In genomic region chr2:168961450-168962229, GRCh38 we compare ENCODE assay signal across 8 cellular contexts.
A peak's percentile ranks its signal among the peaks of the same experiment; 100 is the strongest.
DNase-seq lines count a peak whose midpoint lies in the region; ATAC-seq, FAIRE-seq and TF ChIP-seq lines count a peak whose summit lies in the region.

No MANE protein-coding gene starts in this region.

- H3K27ac Mint-ChIP-seq in endothelial cell (ENCODE audit: unreplicated experiment): no peak overlapping the region

- H3K4me3 Mint-ChIP-seq in endothelial cell (ENCODE audit: unreplicated experiment): no peak overlapping the region

- TF ChIP-seq CTCF in BJ (IDR thresholded peaks at IDR 0.05; ENCODE audit: insufficient read depth, low read depth, low read length) (peak; percentile 79), endothelial cell (IDR thresholded peaks at IDR 0.05; ENCODE audit: unreplicated experiment) (peak; percentile 96)

- POLR2A ChIA-PET in BJ (lab: Charles Lee): no interaction called here

- H3K36me3 ChIP-seq in BJ (ENCODE audit: control insufficient read depth, insufficient read depth, low read length): no peaks in the 10 kb centered on the region

- peak; percentile 78 for FAIRE-seq in GM12891 (lab: Jason Lieb, UNC)

- H3K9me3 Mint-ChIP-seq in endothelial cell (ENCODE audit: unreplicated experiment): no peaks in the 10 kb centered on the region

- H3K4me1 Mint-ChIP-seq in endothelial cell (ENCODE audit: unreplicated experiment): no peaks in the 10 kb centered on the region

- no peaks in the 10 kb centered on the region for H3K27me3 Mint-ChIP-seq in endothelial cell (ENCODE audit: unreplicated experiment)

- TF ChIP-seq POLR2A in GM12891 (IDR thresholded peaks at IDR 0.05; ENCODE audit: low read depth, low read length): no peak

- ATAC-seq in HG02759 (IDR thresholded peaks at IDR 0.05; ENCODE audit: unreplicated experiment) (peak; percentile 82), HG02884 (IDR thresholded peaks at IDR 0.05; ENCODE audit: unreplicated experiment) (no peak)

- H3K36me3 Mint-ChIP-seq in endothelial cell (ENCODE audit: low read depth, unreplicated experiment): peaks cover 4% of the 10 kb centered on the region

- DNase-seq in BJ (ENCODE audit: low read depth) (peak; percentile 23), GM12891 (ENCODE audit: insufficient read length, low spot score) (no peak), NCI-H146 treated with DMSO at 0.1 percent for 48 hours (lab: John Stamatoyannopoulos, UW; ENCODE audit: unreplicated experiment) (peak; percentile 3), T follicular helper cell (ENCODE audit: low read depth) (peak; percentile 7), endothelial cell (ENCODE audit: low spot score) (peak; percentile 55), midbrain (lab: John Stamatoyannopoulos, UW) (peak; percentile 76)

- CTCF ChIA-PET in BJ (lab: Yijun Ruan, JAX): interaction anchor here (0.6 to 2.7 kb wide), 9 partner anchors 8 to 188 kb away, joined by 3 to 10 read pairs (median 3); no protein-coding TSS in a partner anchor

- no peaks in the 10 kb centered on the region; the same call in 1 of the 2 replicates for H3K27me3 ChIP-seq in BJ (ENCODE audit: control insufficient read depth, insufficient read depth, low read length)

- no peak overlapping the region for H3K4me3 ChIP-seq in BJ (ENCODE audit: low read depth, low read length)

TF ChIP-seq in GM12891, 5 proteins besides CTCF, POLR2A, EP300 and RAD21:
- TF ChIP-seq PAX5 (IDR thresholded peaks at IDR 0.05; ENCODE audit: insufficient read depth, low read length, severe bottlenecking) (no peak), SPI1 (IDR thresholded peaks at IDR 0.05; ENCODE audit: low read depth, low read length) (no peak), TAF1 (IDR thresholded peaks at IDR 0.05; ENCODE audit: low read depth, low read length) (no peak), POU2F2 (IDR thresholded peaks at IDR 0.05; ENCODE audit: low read depth, low read length) (no peak), POLR2AphosphoS5 (IDR thresholded peaks at IDR 0.05; ENCODE audit: low read depth, low read length) (no peak)
TF ChIP-seq in GM12891: peak in this region for 0.
